In genomic region chr15:63610209-63610841, GRCh38 we compare ENCODE assay signal across 8 cellular contexts. TPM values are rescaled to one million over a fixed set of nuclear protein-coding genes. Genes with fewer than 3 reads are reported as not detected.
DNase-seq lines count a peak whose midpoint lies in the region; ATAC-seq and TF ChIP-seq lines count a peak whose summit lies in the region.

No MANE protein-coding gene starts in this region.

- DNase-seq in activated gamma-delta T cell treated with Interleukin-2 at 50 U/mL for 16 hours (peak; percentile 73), activated gamma-delta T cell (lab: John Stamatoyannopoulos, UW) (no peak), NCI-H69 (lab: John Stamatoyannopoulos, UW) (peak; percentile 91), dorsolateral prefrontal cortex (peak; percentile 53 to 91 (median 77)), lung microvascular endothelial cell (ENCODE audit: low read depth in 2 of 2) (peak; percentile 80 to 81)
- DNase-seq in activated CD4-positive, alpha-beta T cell treated with anti-CD3 and anti-CD28 coated beads, Interleukin-2, amount 10 ng/mL, durations not matched to agents 7 days and 5 days, result peak; percentile 86
- peak; percentile 46 to 72 (median 55) for DNase-seq in stimulated activated CD4-positive, alpha-beta T cell treated with anti-CD3 and anti-CD28 coated beads, TNF-alpha, amount 100 ng/mL, for 24 hours (ENCODE audit: low read depth in 3 of 3)

- H3K9me3 Mint-ChIP-seq in activated CD4-positive, alpha-beta T cell treated with anti-CD3 and anti-CD28 coated beads, Interleukin-2, amount 10 ng/mL, durations not matched to agents 7 days and 5 days, result no peaks in the 10 kb centered on the region

- H3K27ac ChIP-seq in dorsolateral prefrontal cortex, result peak overlapping the region; percentile 74 to 97 (median 93)

- intact Hi-C loops in dorsolateral prefrontal cortex (cut with DNase I), result loop anchor here (2.0 to 5.0 kb wide), 3 partner anchors 222 to 456 kb away; partner anchors contain the start of gene HERC1 (in 1 of the 2)

- H3K27me3 ChIP-seq in dorsolateral prefrontal cortex, result no peaks in the 10 kb centered on the region

- peaks cover 49% of the 10 kb centered on the region for H3K36me3 Mint-ChIP-seq in activated CD4-positive, alpha-beta T cell treated with anti-CD3 and anti-CD28 coated beads, Interleukin-2, amount 10 ng/mL, durations not matched to agents 7 days and 5 days (ENCODE audit: low read depth)

- CTCF ChIA-PET in activated CD4-positive, alpha-beta T cell treated with anti-CD3 and anti-CD28 coated beads, Interleukin-2, amount 10 ng/mL, durations not matched to agents 7 days and 5 days (lab: Charles Lee), result interaction anchor here (0.6 to 3.5 kb wide), 38 partner anchors 10 to 1545 kb away, joined by 3 to 31 read pairs (median 4); partner anchors contain the start of genes CIAO2A, DAPK2, FBXL22 and SNX1

- H3K4me3 Mint-ChIP-seq in activated CD4-positive, alpha-beta T cell treated with anti-CD3 and anti-CD28 coated beads, Interleukin-2, amount 10 ng/mL, durations not matched to agents 7 days and 5 days, result peak overlapping the region; percentile 9

- no peaks in the 10 kb centered on the region for H3K27me3 Mint-ChIP-seq in activated CD4-positive, alpha-beta T cell treated with anti-CD3 and anti-CD28 coated beads, Interleukin-2, amount 10 ng/mL, durations not matched to agents 7 days and 5 days

- POLR2A ChIA-PET in activated CD4-positive, alpha-beta T cell treated with anti-CD3 and anti-CD28 coated beads, Interleukin-2, amount 10 ng/mL, durations not matched to agents 7 days and 5 days (lab: Charles Lee), result interaction anchor here (0.6 kb wide), 1 partner anchor 109 kb away, joined by 3 read pairs; no protein-coding TSS in a partner anchor

- peak overlapping the region in 11 of 59 donors; percentile 1 to 27 (median 7) for H3K4me3 ChIP-seq in dorsolateral prefrontal cortex

- H3K4me1 Mint-ChIP-seq in activated CD4-positive, alpha-beta T cell treated with anti-CD3 and anti-CD28 coated beads, Interleukin-2, amount 10 ng/mL, durations not matched to agents 7 days and 5 days, result peaks cover 45% of the 10 kb centered on the region

- H3K27ac Mint-ChIP-seq in activated CD4-positive, alpha-beta T cell treated with anti-CD3 and anti-CD28 coated beads, Interleukin-2, amount 10 ng/mL, durations not matched to agents 7 days and 5 days, result peak overlapping the region; percentile 91

- peak; percentile 80 for ATAC-seq in HG03354 (IDR thresholded peaks at IDR 0.05; ENCODE audit: poor library complexity, severe bottlenecking, unreplicated experiment)

- peak; percentile 63 to 91 (median 82) for TF ChIP-seq CTCF in dorsolateral prefrontal cortex (IDR thresholded peaks at IDR 0.05 in 54 of 56, conservative IDR thresholded peaks at IDR 0.05 in 2 of 56; ENCODE audit: low read depth in 1 of 56, partially characterized antibody in 56 of 56)

RNA-seq across cellular contexts. Expression of gene FBXL22, which starts 13.1 kb away (rescaled TPM):
- total RNA-seq in activated CD4-positive, alpha-beta T cell treated with anti-CD3 and anti-CD28 coated beads, Interleukin-2, amount 10 ng/mL, durations not matched to agents 7 days and 5 days, result under 1 TPM; 0.79 to 0.81 TPM
- total RNA-seq in dorsolateral prefrontal cortex, result 1 to 10 TPM in 111 of 120 experiments, under 1 TPM in 9; 0.60 to 5.0 (median 2.0) TPM
- total RNA-seq in lung microvascular endothelial cell, result under 0.01 and 0.20 TPM in 2 replicates
